In genomic region chr1:200891774-200892157, GRCh38 we compare ENCODE assay signal across 1 cellular context.
A peak's percentile ranks its signal among the peaks of the same experiment; 100 is the strongest.
TF ChIP-seq lines count a peak whose summit lies in the region.

No MANE protein-coding gene starts in this region.

TF ChIP-seq in HepG2, 621 proteins besides CTCF, POLR2A, EP300 and RAD21 (continued from another document and continues in another):
- TF ChIP-seq MEIS1 (CRISPR knock-in tag; IDR thresholded peaks at IDR 0.05; ENCODE audit: borderline replicate concordance) (no peak), ZEB1 (IDR thresholded peaks at IDR 0.05; ENCODE audit: insufficient replicate concordance, low read depth) (peak; percentile 75), PRDM15 (CRISPR knock-in tag; IDR thresholded peaks at IDR 0.05) (peak; percentile 50; the same call in 1 of the 2 replicates), HINFP (CRISPR knock-in tag; IDR thresholded peaks at IDR 0.05; ENCODE audit: low read depth) (no peak), SALL1 (CRISPR knock-in tag; IDR thresholded peaks at IDR 0.05) (peak; percentile 35; the same call in 1 of the 2 replicates), ZNF609 (CRISPR knock-in tag; IDR thresholded peaks at IDR 0.05; ENCODE audit: borderline replicate concordance) (peak; percentile 42; the same call in 1 of the 2 replicates), ZNF691 (CRISPR knock-in tag; IDR thresholded peaks at IDR 0.05; ENCODE audit: borderline replicate concordance, low read depth) (peak; percentile 71; the same call in 1 of the 2 replicates), DMAP1 (CRISPR knock-in tag; IDR thresholded peaks at IDR 0.05) (peak; percentile 58; the same call in 1 of the 2 replicates), PATZ1 (CRISPR knock-in tag; IDR thresholded peaks at IDR 0.05) (peak; percentile 8), IKZF1 (IDR thresholded peaks at IDR 0.05) (no peak), ARID5B (CRISPR knock-in tag; IDR thresholded peaks at IDR 0.05) (peak; percentile 57; the same call in 1 of the 2 replicates), PRDM10 (CRISPR knock-in tag; IDR thresholded peaks at IDR 0.05; ENCODE audit: low read depth) (no peak), SMARCC2 (IDR thresholded peaks at IDR 0.05) (no peak), ZNF543 (CRISPR knock-in tag; IDR thresholded peaks at IDR 0.05) (peak; percentile 57), ELF3 (CRISPR knock-in tag; IDR thresholded peaks at IDR 0.05) (peak; percentile 59; the same call in 1 of the 2 replicates), RXRB (CRISPR knock-in tag; IDR thresholded peaks at IDR 0.05; ENCODE audit: borderline replicate concordance) (peak; percentile 45; the same call in 1 of the 2 replicates), MTA1 (CRISPR knock-in tag; IDR thresholded peaks at IDR 0.05; ENCODE audit: borderline replicate concordance) (peak; percentile 71; the same call in 1 of the 2 replicates), ZSCAN21 (CRISPR knock-in tag; IDR thresholded peaks at IDR 0.05; ENCODE audit: borderline replicate concordance) (no peak), SOX13 (IDR thresholded peaks at IDR 0.05) (peak; percentile 77; the same call in 1 of the 2 replicates), SOX13 (CRISPR knock-in tag; conservative IDR thresholded peaks at IDR 0.05 in 1 of 2, IDR thresholded peaks at IDR 0.05 in 1 of 2) (peak in 1 of 2 experiments; percentile 79; a peak in 2 of 4 replicates), ZNF431 (CRISPR knock-in tag; IDR thresholded peaks at IDR 0.05; ENCODE audit: borderline replicate concordance, low read depth) (no peak), CBX1 (IDR thresholded peaks at IDR 0.05; ENCODE audit: low read depth) (no peak), ZNF234 (CRISPR knock-in tag; conservative IDR thresholded peaks at IDR 0.05) (no peak), ZNF281 (CRISPR knock-in tag; IDR thresholded peaks at IDR 0.05; ENCODE audit: borderline replicate concordance) (peak; percentile 99)
